ENCODE assay signal across 33 cellular contexts in the genomic region with DNA sequence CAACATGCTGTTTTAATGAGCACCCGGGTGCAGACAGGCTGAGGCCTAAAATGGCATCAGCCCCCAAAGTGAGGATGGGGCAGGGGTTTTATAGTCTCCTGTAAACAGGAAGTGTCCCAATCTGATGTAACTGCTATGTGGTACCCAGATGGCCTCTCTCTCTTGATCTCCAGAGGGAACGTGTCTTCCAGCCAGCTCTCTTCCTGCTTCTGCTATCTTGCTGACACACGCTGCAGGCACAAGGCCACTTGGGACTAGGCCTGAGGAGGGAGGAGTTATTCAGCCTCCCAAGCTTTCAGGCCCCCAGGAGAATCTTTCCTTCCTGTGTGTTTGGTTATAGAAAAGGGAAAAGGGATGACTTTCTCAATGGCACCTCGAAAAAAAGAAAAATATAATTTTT. TPM values are rescaled to one million over a fixed set of nuclear protein-coding genes. Genes with fewer than 3 reads are reported as not detected.
DNase-seq lines count a peak whose midpoint lies in the region; ATAC-seq, FAIRE-seq and TF ChIP-seq lines count a peak whose summit lies in the region.
"Had no signal": no experiment of that assay in that cellular context is flagged by ENCODE, and none has a peak within 500 bp of the region (broad histone marks: within the 10 kb centered on the region; RNA-seq: fewer than 3 reads in every experiment).

No MANE protein-coding gene starts in this region.

- H4K20me1 ChIP-seq in GM23338 (replicated peaks; ENCODE audit: insufficient read depth) (no peaks in the 10 kb centered on the region), HepG2 (ENCODE audit: insufficient read depth, low read length) (no peaks in the 10 kb centered on the region)

- no peaks in the 10 kb centered on the region for H3F3A ChIP-seq in GM23338 (replicated peaks; ENCODE audit: low read depth)

- no peak overlapping the region for H3K9ac ChIP-seq in HepG2 (ENCODE audit: insufficient read depth, low read depth, low read length)

- intact Hi-C loops in heart right ventricle (cut with DNase I) (no loop called here), HepG2 (cut with micrococcal nuclease; ENCODE audit: unreplicated experiment) (no loop called here), transverse colon (cut with DNase I; ENCODE audit: low total_unique reads) (no loop called here)

- H3K9me2 ChIP-seq in GM23338 (ENCODE audit: insufficient read depth), result no peaks in the 10 kb centered on the region

- TF ChIP-seq POLR2A in HepG2 (IDR thresholded peaks at IDR 0.05; ENCODE audit: insufficient read depth in 1 of 2, low read depth in 2 of 2, low read length in 2 of 2) (no peak), transverse colon (IDR thresholded peaks at IDR 0.05) (no peak)

- H3K27ac ChIP-seq in GM23338 (ENCODE audit: low read depth) (no peak overlapping the region), heart right ventricle (no peak overlapping the region), HepG2 (ENCODE audit: extremely low read length, insufficient read depth, low read length) (no peak overlapping the region), transverse colon (no peak overlapping the region)
- H3K27ac ChIP-seq: brain microvascular endothelial cell, esophagus squamous epithelium, left lung, right lobe of liver, stomach, thyroid gland, VCaP had no signal

- CTCF ChIA-PET in WTC11 (lab: Charles Lee), result no interaction called here
- CTCF ChIA-PET in HepG2 (lab: Yijun Ruan, JAX; ENCODE audit: low intra/inter-chr PET ratio, low total read pairs), result no interaction called here

- peaks cover 19% of the 10 kb centered on the region for H3K4me1 ChIP-seq in GM23338 (ENCODE audit: insufficient read depth)
- peaks cover 0 to 28% (median 11%) of the 10 kb centered on the region in 9 donors for H3K4me1 ChIP-seq in heart right ventricle
- H3K4me1 ChIP-seq in HepG2 (ENCODE audit: insufficient read depth, low read length), result no peaks in the 10 kb centered on the region
- no peaks in the 10 kb centered on the region for H3K4me1 ChIP-seq in transverse colon
- H3K4me1 ChIP-seq: esophagus squamous epithelium, left lung, right lobe of liver had no signal

- BruUV-seq in HepG2 (replicated peaks; lab: Mats Ljungman, UMichigan), result no TSS peak

- no peaks in the 10 kb centered on the region for H3K36me3 ChIP-seq in GM23338 (ENCODE audit: insufficient read depth)
- H3K36me3 ChIP-seq in heart right ventricle, result no peaks in the 10 kb centered on the region
- no peaks in the 10 kb centered on the region for H3K36me3 ChIP-seq in HepG2 (replicated peaks in 1 of 2; ENCODE audit: control insufficient read depth in 1 of 2, insufficient read depth in 2 of 2, low read length in 2 of 2)
- H3K36me3 ChIP-seq in transverse colon, result no peaks in the 10 kb centered on the region
- H3K36me3 ChIP-seq: brain microvascular endothelial cell, esophagus squamous epithelium, left lung, right lobe of liver, stomach, thyroid gland had no signal

- H3K4me3 ChIP-seq in GM23338 (no peak overlapping the region), heart right ventricle (no peak overlapping the region), HepG2 (replicated peaks in 1 of 3; ENCODE audit: insufficient read depth in 1 of 3, low read depth in 2 of 3, low read length in 3 of 3) (no peak overlapping the region), transverse colon (no peak overlapping the region)
- H3K4me3 ChIP-seq: esophagus squamous epithelium, left lung, right lobe of liver, stomach, thyroid gland had no signal

- 42 to 46% methylated on average over 4 of the region's 4 CpGs for WGBS in heart right ventricle, 2 donors
- 14% methylated on average over 4 of the region's 4 CpGs for WGBS in HepG2 (ENCODE audit: low lambda C conversion rate)
- WGBS in transverse colon (ENCODE audit: low coverage in 1 of 2), 2 donors, result 40 to 57% methylated on average over 1 to 4 of the region's 4 CpGs

- no peaks in the 10 kb centered on the region for H3K9me3 ChIP-seq in heart right ventricle
- no peaks in the 10 kb centered on the region for H3K9me3 ChIP-seq in HepG2 (ENCODE audit: low read length)
- no peaks in the 10 kb centered on the region for H3K9me3 ChIP-seq in transverse colon
- H3K9me3 ChIP-seq: esophagus squamous epithelium, left lung, right lobe of liver, stomach, thyroid gland had no signal

- H3K4me2 ChIP-seq in GM23338, result no peak overlapping the region
- no peak overlapping the region for H3K4me2 ChIP-seq in HepG2 (ENCODE audit: low read depth, low read length)

- in situ Hi-C loops in HepG2 (cut with HindIII; ENCODE audit: extremely low pct_ligation_motif_present, low pct_unique_long_range_greater_than_20kb) (no loop called here), transverse colon (cut with MboI; ENCODE audit: low pct_ligation_motif_present in 1 of 4, low pct_unique_long_range_greater_than_20kb in 1 of 4, low sequenced_read_pairs in 3 of 4) (no loop called here)

- ATAC-seq in GM23338 (no peak), WTC11 (peak; percentile 41), heart right ventricle (peak in 4 of 8 donors; percentile 58 to 78 (median 69)), HepG2 (no peak), GM21528 (IDR thresholded peaks at IDR 0.05; ENCODE audit: low FRiP score, unreplicated experiment) (no peak)
- ATAC-seq: activated CD8-positive, alpha-beta T cell treated with anti-CD3 and anti-CD28 coated beads, Interleukin-2, amount 10 ng/mL, durations not matched to agents 7 days and 5 days; activated T-helper 17 cell treated with anti-CD3 and anti-CD28 coated beads, Interleukin-2, amount 50 U/mL, for 72 hours; left lung; right lobe of liver; SK-N-SH treated with all-trans-retinoic acid at 6 μM for 48 hours had no signal

- POLR2A ChIA-PET in WTC11 (lab: Charles Lee), result no interaction called here
- POLR2A ChIA-PET in HepG2 (lab: Yijun Ruan, JAX), result no interaction called here

- H3K9me3 Mint-ChIP-seq in GM23338 (no peaks in the 10 kb centered on the region), WTC11 (no peaks in the 10 kb centered on the region)
- H3K9me3 Mint-ChIP-seq: activated naive CD4-positive, alpha-beta T cell treated with anti-CD3 and anti-CD28 coated beads, Interleukin-2, amount 10 ng/mL, durations not matched to agents 7 days and 5 days; activated T-helper 17 cell treated with anti-CD3 and anti-CD28 coated beads, Interleukin-2, amount 50 U/mL, for 72 hours; T-helper 1 cell treated with Interleukin-12 subunit alpha and Interleukin-12 subunit beta and Interleukin-4 antibody, amounts not matched to agents 30 μg/mL and 1 μg/mL, for 36 hours had no signal

- no peaks in the 10 kb centered on the region for H3K36me3 Mint-ChIP-seq in GM23338 (ENCODE audit: low read depth)
- no peaks in the 10 kb centered on the region for H3K36me3 Mint-ChIP-seq in WTC11
- H3K36me3 Mint-ChIP-seq: activated naive CD4-positive, alpha-beta T cell treated with anti-CD3 and anti-CD28 coated beads, Interleukin-2, amount 10 ng/mL, durations not matched to agents 7 days and 5 days; CD14-positive monocyte had no signal

- no peak for TF ChIP-seq CTCF in GM23338 (conservative IDR thresholded peaks at IDR 0.05; ENCODE audit: low read depth in 2 of 2)
- TF ChIP-seq CTCF in WTC11 (IDR thresholded peaks at IDR 0.05), result no peak
- TF ChIP-seq CTCF in heart right ventricle (IDR thresholded peaks at IDR 0.05), result no peak
- TF ChIP-seq CTCF in HepG2 (CRISPR knock-in tag; IDR thresholded peaks at IDR 0.05), result no peak
- TF ChIP-seq CTCF in transverse colon (IDR thresholded peaks at IDR 0.05), result no peak

- H3K4me3 Mint-ChIP-seq in GM23338 (no peak overlapping the region), WTC11 (no peak overlapping the region)
- H3K4me3 Mint-ChIP-seq: activated CD8-positive, alpha-beta T cell treated with anti-CD3 and anti-CD28 coated beads, Interleukin-2, amount 10 ng/mL, durations not matched to agents 7 days and 5 days; activated naive CD4-positive, alpha-beta T cell treated with anti-CD3 and anti-CD28 coated beads, Interleukin-2, amount 10 ng/mL, durations not matched to agents 7 days and 5 days; activated T-helper 17 cell treated with anti-CD3 and anti-CD28 coated beads, Interleukin-2, amount 50 U/mL, for 72 hours; CD14-positive monocyte; T-helper 1 cell treated with Interleukin-12 subunit alpha and Interleukin-12 subunit beta and Interleukin-4 antibody, amounts not matched to agents 30 μg/mL and 1 μg/mL, for 36 hours had no signal

- H2AFZ ChIP-seq in GM23338 (peak overlapping the region; percentile 63; the same call in 1 of the 2 replicates), HepG2 (ENCODE audit: low read length) (no peak overlapping the region)

- TF ChIP-seq EP300 in HepG2 (IDR thresholded peaks at IDR 0.05; ENCODE audit: low read depth in 2 of 2, low read length in 2 of 2), result no peak
- TF ChIP-seq EP300 in HepG2 (CRISPR knock-in tag; IDR thresholded peaks at IDR 0.05; ENCODE audit: borderline replicate concordance), result no peak
- no peak for TF ChIP-seq EP300 in transverse colon (IDR thresholded peaks at IDR 0.05; ENCODE audit: low read depth)

- no peak for DNase-seq in GM23338 (ENCODE audit: low spot score)
- no peak for DNase-seq in WTC11 (ENCODE audit: low spot score)
- DNase-seq in heart right ventricle, result peak; percentile 47
- DNase-seq in ureter (ENCODE audit: low spot score), result peak; percentile 55
- DNase-seq in HepG2 (ENCODE audit: low spot score), result no peak
- DNase-seq in transverse colon, result no peak
- DNase-seq: activated CD4-positive, alpha-beta T cell treated with anti-CD3 and anti-CD28 coated beads for 4 hours; activated CD8-positive, alpha-beta T cell treated with anti-CD3 and anti-CD28 coated beads, Interleukin-2, amount 10 ng/mL, durations not matched to agents 7 days and 5 days; activated naive CD4-positive, alpha-beta T cell treated with anti-CD3 and anti-CD28 coated beads, Interleukin-2, amount 10 ng/mL, durations not matched to agents 7 days and 5 days; brain microvascular endothelial cell; esophagus squamous epithelium; KBM-7; left lung; NCI-H1105 treated with DMSO at 0.1 percent for 48 hours; NCI-H2029; NCI-H510A treated with DMSO at 0.1 percent for 48 hours; posterior cingulate gyrus; right lobe of liver; stimulated activated CD4-positive, alpha-beta T cell treated with anti-CD3 and anti-CD28 coated beads, Interleukin-12 subunit alpha, Interleukin-12 subunit beta, amount 100 ng/mL, for 4 hours; stimulated activated CD4-positive, alpha-beta T cell treated with anti-CD3 and anti-CD28 coated beads, Interleukin-2, amount 100 ng/mL, for 48 hours; stomach; thyroid gland had no signal

- TF ChIP-seq RAD21 in HepG2 (CRISPR knock-in tag; IDR thresholded peaks at IDR 0.05), result no peak

- H3K27me3 Mint-ChIP-seq in GM23338 (ENCODE audit: insufficient read depth, low read depth, poor library complexity) (no peaks in the 10 kb centered on the region), WTC11 (ENCODE audit: low read depth) (no peaks in the 10 kb centered on the region; the same call in 1 of the 2 replicates)
- H3K27me3 Mint-ChIP-seq: activated naive CD4-positive, alpha-beta T cell treated with anti-CD3 and anti-CD28 coated beads, Interleukin-2, amount 10 ng/mL, durations not matched to agents 7 days and 5 days had no signal

- H3K79me2 ChIP-seq in GM23338 (replicated peaks; ENCODE audit: insufficient read depth) (no peaks in the 10 kb centered on the region), HepG2 (ENCODE audit: insufficient read depth, low read length) (no peaks in the 10 kb centered on the region)

- H3K27me3 ChIP-seq in GM23338 (ENCODE audit: insufficient read depth) (no peaks in the 10 kb centered on the region), heart right ventricle (no peaks in the 10 kb centered on the region), HepG2 (ENCODE audit: control insufficient read depth in 1 of 2, insufficient read depth in 2 of 2, low read length in 2 of 2) (peaks cover 0 to 2% of the 10 kb centered on the region in 2 experiments; a peak in 1 of 5 replicates), transverse colon (no peaks in the 10 kb centered on the region)
- H3K27me3 ChIP-seq: brain microvascular endothelial cell, esophagus squamous epithelium, left lung, right lobe of liver, stomach, thyroid gland had no signal

- no peak overlapping the region for H3K27ac Mint-ChIP-seq in GM23338
- no peak overlapping the region for H3K27ac Mint-ChIP-seq in WTC11
- H3K27ac Mint-ChIP-seq: activated CD8-positive, alpha-beta T cell treated with anti-CD3 and anti-CD28 coated beads, Interleukin-2, amount 10 ng/mL, durations not matched to agents 7 days and 5 days; activated naive CD4-positive, alpha-beta T cell treated with anti-CD3 and anti-CD28 coated beads, Interleukin-2, amount 10 ng/mL, durations not matched to agents 7 days and 5 days; activated T-helper 17 cell treated with anti-CD3 and anti-CD28 coated beads, Interleukin-2, amount 50 U/mL, for 72 hours; CD14-positive monocyte; T-helper 1 cell treated with Interleukin-12 subunit alpha and Interleukin-12 subunit beta and Interleukin-4 antibody, amounts not matched to agents 30 μg/mL and 1 μg/mL, for 36 hours had no signal

- no peak for FAIRE-seq in HepG2 (lab: Jason Lieb, UNC)
- FAIRE-seq: H54 had no signal

- H3K4me1 Mint-ChIP-seq in GM23338, result peaks cover 37% of the 10 kb centered on the region
- peaks cover 30% of the 10 kb centered on the region for H3K4me1 Mint-ChIP-seq in WTC11
- H3K4me1 Mint-ChIP-seq: activated naive CD4-positive, alpha-beta T cell treated with anti-CD3 and anti-CD28 coated beads, Interleukin-2, amount 10 ng/mL, durations not matched to agents 7 days and 5 days; activated T-helper 17 cell treated with anti-CD3 and anti-CD28 coated beads, Interleukin-2, amount 50 U/mL, for 72 hours; CD14-positive monocyte had no signal

RNA-seq across cellular contexts. Expression of a gene that starts 11.4 kb away (rescaled TPM):
- 0.66 and 0.70 TPM in 2 replicates for total RNA-seq in GM23338 (2014; rRNA removed; shearing (Covaris generic))
- polyA plus RNA-seq in GM23338 (2016; fragmentation: Nextera tagmentation; extraction: Ambion mirVana) (0.21 and 0.37 TPM in 2 replicates), heart right ventricle (under 1 TPM in 1 of 2 donors, not detected in 1; 0.07 TPM), HepG2 (2011; rRNA removed) (0.03 TPM in 1 of 2 replicates, not detected in the other)
- total RNA-seq in WTC11 (2021) (0.27 to 0.35 TPM (median 0.32 TPM) in 3 replicates), heart right ventricle (under 1 TPM in 6 of 10 donors, not detected in 4; 0.06 to 0.37 (median 0.21) TPM), ureter (1.4 TPM), HepG2 (2016; rRNA removed; fragmentation: Illumina TruSeq; extraction: Trizol) (not detected in 2 replicates), transverse colon (1 to 10 TPM in 2 of 4 donors, under 1 TPM in 1, not detected in 1; 0.96 to 3.4 (median 1.1) TPM)
- total RNA-seq in HepG2 (2016; cell fraction: cytosol; rRNA removed; fragmentation: Illumina TruSeq; extraction: Trizol; ENCODE audit: low read depth), result not detected in 2 replicates
- not detected in 2 replicates for total RNA-seq in HepG2 (2016; cell fraction: insoluble cytoplasmic fraction; rRNA removed; fragmentation: Illumina TruSeq; extraction: Trizol)
- total RNA-seq in HepG2 (2016; cell fraction: membrane; rRNA removed; fragmentation: Illumina TruSeq; extraction: Trizol), result not detected in 2 replicates
- not detected in 2 replicates for total RNA-seq in HepG2 (2016; cell fraction: nucleus; rRNA removed; fragmentation: Illumina TruSeq; extraction: Trizol)
- 0.08 TPM in 1 of 2 replicates, not detected in the other for polyA plus RNA-seq in HepG2 (2011; cell fraction: cytosol; rRNA removed)
- 0.05 TPM in 1 of 2 replicates, not detected in the other for polyA plus RNA-seq in HepG2 (2011; cell fraction: nucleus; rRNA removed)
- polyA plus RNA-seq in HepG2 (2012), result 0.05 and 0.11 TPM in 2 replicates
- not detected in 2 replicates for polyA plus RNA-seq in HepG2 (2016; cell fraction: cytosol; fragmentation: Illumina TruSeq; extraction: Trizol; ENCODE audit: low read depth)
- polyA plus RNA-seq in HepG2 (2016; cell fraction: insoluble cytoplasmic fraction; fragmentation: Illumina TruSeq; extraction: Trizol; ENCODE audit: low read depth), result not detected in 2 replicates
- not detected in 2 replicates for polyA plus RNA-seq in HepG2 (2016; cell fraction: membrane; fragmentation: Illumina TruSeq; extraction: Trizol; ENCODE audit: low read depth)
- polyA plus RNA-seq in HepG2 (2016; cell fraction: nucleus; fragmentation: Illumina TruSeq; extraction: Trizol; ENCODE audit: insufficient read depth, low read depth), result not detected in 2 replicates
- polyA minus RNA-seq in HepG2 (2011; rRNA and poly(A)+ RNA removed; ENCODE audit: low replicate concordance), result not detected in 2 replicates
- not detected in 2 replicates for polyA minus RNA-seq in HepG2 (2011; cell fraction: cytosol; rRNA and poly(A)+ RNA removed)
- 0.26 and 0.99 TPM in 2 replicates for polyA minus RNA-seq in HepG2 (2011; cell fraction: nucleus; rRNA and poly(A)+ RNA removed)
- total RNA-seq: activated CD8-positive, alpha-beta T cell treated with anti-CD3 and anti-CD28 coated beads, Interleukin-2, amount 10 ng/mL, durations not matched to agents 7 days and 5 days; activated T-helper 17 cell treated with anti-CD3 and anti-CD28 coated beads, Interleukin-2, amount 50 U/mL, for 72 hours; HT1080; M059J; mesenteric fat pad; myocyte; right lobe of liver had no signal
- polyA plus RNA-seq: CD14-positive monocyte had no signal

Comparison
In these comparisons a context has a peak if more than half of its experiments do, and no peak if none do; other contexts are left out.
1. DNase-seq: peak in heart right ventricle (2 of 2) and ureter (single experiment); none in GM23338 (single experiment), WTC11 (single experiment), HepG2 (single experiment) and transverse colon (single experiment).